Comparison of ENCODE assay signal across 9 cellular contexts in the genomic region with DNA sequence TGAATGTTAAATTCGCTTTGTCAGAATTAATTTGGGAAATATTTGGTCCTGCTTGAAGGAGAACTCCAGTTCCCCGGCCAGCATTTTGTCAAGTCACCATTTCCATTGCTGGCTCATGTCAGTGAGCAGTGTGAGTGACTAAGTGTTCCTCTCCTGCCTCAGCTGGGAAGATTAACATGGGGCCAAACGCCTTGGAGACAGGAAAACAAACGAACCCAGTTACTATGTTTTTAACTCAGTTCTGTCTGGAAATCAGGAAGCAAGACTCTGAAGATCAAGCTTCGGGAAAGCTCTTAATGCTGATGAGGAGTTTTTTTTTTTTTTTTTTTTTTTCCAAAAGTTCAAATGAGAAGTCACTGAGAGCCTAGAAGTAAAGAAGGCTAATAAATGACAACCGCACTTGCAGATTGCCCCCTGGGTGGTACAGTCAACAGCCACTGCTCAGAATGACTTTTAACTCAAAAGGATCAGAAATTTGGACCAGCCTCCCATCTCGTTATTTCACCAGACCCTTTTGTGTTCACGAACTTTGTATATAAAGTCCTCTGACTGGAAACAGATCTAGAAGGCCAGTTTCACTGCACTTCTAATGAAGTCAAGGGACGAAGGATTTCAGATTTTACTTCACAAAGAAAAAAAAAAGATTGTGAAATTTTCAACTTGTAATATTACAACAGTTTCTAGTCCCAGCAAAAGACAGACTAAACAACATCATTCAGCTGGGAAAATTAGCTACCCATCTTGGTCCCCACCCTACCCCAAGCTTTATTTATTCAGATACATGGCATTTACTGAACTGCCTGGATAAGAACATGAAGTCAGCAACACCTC.
DNase-seq lines count a peak whose midpoint lies in the region; ATAC-seq, FAIRE-seq and TF ChIP-seq lines count a peak whose summit lies in the region.
"Had no signal": no experiment of that assay in that cellular context is flagged by ENCODE, and none has a peak within 500 bp of the region (broad histone marks: within the 10 kb centered on the region; RNA-seq: fewer than 3 reads in every experiment).

No MANE protein-coding gene starts in this region.

- in situ Hi-C loops in K562 (cut with MboI): no loop called here

- no peak for TF ChIP-seq POLR2A in K562 (conservative IDR thresholded peaks at IDR 0.05)

- peak; percentile 72 for TF ChIP-seq EP300 in K562 (IDR thresholded peaks at IDR 0.05; ENCODE audit: low read length)

- peak; percentile 39 to 82 (median 58) for DNase-seq in K562 (ENCODE audit: extremely low read depth in 1 of 4, low spot score in 3 of 4)
- no peak for DNase-seq in COLO668 (lab: John Stamatoyannopoulos, UW; ENCODE audit: unreplicated experiment)
- DNase-seq in activated T-cell treated with anti-CD3 and anti-CD28 coated beads, Interleukin-2, amount 50 U/mL, for 72 hours: no peak

- H3K36me3 ChIP-seq in HEK293 (ENCODE audit: control insufficient read depth in 2 of 2, insufficient read depth in 1 of 2, low read length in 2 of 2): no peaks in the 10 kb centered on the region
- H3K36me3 ChIP-seq in K562 (ENCODE audit: control insufficient read depth, insufficient read depth, low read length): no peaks in the 10 kb centered on the region; the same call in 2 of the 3 replicates
- no peaks in the 10 kb centered on the region for H3K36me3 ChIP-seq in iPS-18a (ENCODE audit: control insufficient read depth, low read depth, low read length)
- no peaks in the 10 kb centered on the region for H3K36me3 ChIP-seq in skeletal muscle tissue (ENCODE audit: control insufficient read depth in 3 of 3, insufficient read depth in 3 of 3, low read length in 3 of 3)

- H3K4me1 ChIP-seq in HEK293 (ENCODE audit: control insufficient read depth, insufficient read depth, low read length) (peaks cover 11% of the 10 kb centered on the region), K562 (replicated peaks in 1 of 2; ENCODE audit: control insufficient read depth in 2 of 2, insufficient read depth in 2 of 2, low read length in 2 of 2) (peaks cover 20 to 53% of the 10 kb centered on the region in 2 experiments), iPS-18a (ENCODE audit: control insufficient read depth, low read depth, low read length) (peaks cover 15% of the 10 kb centered on the region), skeletal muscle tissue (ENCODE audit: control insufficient read depth in 3 of 3, insufficient read depth in 3 of 3, low read length in 3 of 3) (peaks cover 0 to 17% (median 16%) of the 10 kb centered on the region in 3 donors)

- BruUV-seq in K562 (replicated peaks; lab: Mats Ljungman, UMichigan): no TSS peak

- POLR2A ChIA-PET in HEK293 (lab: Yijun Ruan, JAX) (interaction anchor here (0.6 kb wide), 1 partner anchor 10 kb away, joined by 3 read pairs; no protein-coding TSS in a partner anchor), K562 (lab: Yijun Ruan, JAX) (interaction anchor here (0.6 to 2.3 kb wide), 5 partner anchors 18 to 461 kb away, joined by 3 to 6 read pairs (median 3); no protein-coding TSS in a partner anchor)

- WGBS in K562 (ENCODE audit: insufficient coverage, low coverage, missing lambda C conversion rate): 27% methylated on average over 9 of the region's 9 CpGs

- H3K9me1 ChIP-seq in K562 (ENCODE audit: control insufficient read depth, insufficient read depth, low read length): no peaks in the 10 kb centered on the region

- TF ChIP-seq RAD21 in K562 (CRISPR knock-in tag; conservative IDR thresholded peaks at IDR 0.05 in 1 of 2, IDR thresholded peaks at IDR 0.05 in 1 of 2): no peak

- CTCF ChIA-PET in HEK293 (lab: Yijun Ruan, JAX): interaction anchor here (0.6 to 2.4 kb wide), 5 partner anchors 10 to 1035 kb away, joined by 3 to 7 read pairs (median 5); no protein-coding TSS in a partner anchor
- CTCF ChIA-PET in K562 (lab: Yijun Ruan, JAX; ENCODE audit: low intra/inter-chr PET ratio): no interaction called here

- intact Hi-C loops in K562 (cut with micrococcal nuclease): loop anchor here (2.0 kb wide), 1 partner anchor 42 kb away; no protein-coding TSS in a partner anchor

- H3K9ac ChIP-seq in K562 (ENCODE audit: insufficient read depth in 1 of 2, low read depth in 2 of 2, low read length in 2 of 2): peak overlapping the region in 1 of 2 experiments; percentile 43; a peak in 2 of 4 replicates
- no peak overlapping the region for H3K9ac ChIP-seq in iPS-18a (ENCODE audit: low read length)
- peak overlapping the region in 1 of 3 donors; percentile 27 for H3K9ac ChIP-seq in skeletal muscle tissue (ENCODE audit: low read depth in 1 of 3, low read length in 3 of 3)

- H3K27ac ChIP-seq in HEK293 (ENCODE audit: extremely low read depth, low read depth, low read length): no peak overlapping the region
- peak overlapping the region; percentile 53 for H3K27ac ChIP-seq in K562 (ENCODE audit: extremely low read depth, low read depth, low read length)
- H3K27ac ChIP-seq in iPS-18a (ENCODE audit: low read length): peak overlapping the region; percentile 12
- peak overlapping the region; percentile 83 for H3K27ac ChIP-seq in skeletal muscle tissue (ENCODE audit: low read depth, low read length)

- ATAC-seq in K562: peak; percentile 84
- ATAC-seq in GM19452 (IDR thresholded peaks at IDR 0.05; ENCODE audit: unreplicated experiment): no peak
- ATAC-seq in activated T-cell treated with anti-CD3 and anti-CD28 coated beads, Interleukin-2, amount 50 U/mL, for 72 hours (replicated peaks in 1 of 2): no peak
- no peak for ATAC-seq in GM21423 (IDR thresholded peaks at IDR 0.05; ENCODE audit: unreplicated experiment)

- no peaks in the 10 kb centered on the region for H3K9me3 Mint-ChIP-seq in activated T-cell treated with anti-CD3 and anti-CD28 coated beads, Interleukin-2, amount 50 U/mL, for 72 hours
- H3K9me3 Mint-ChIP-seq: stimulated activated naive CD8-positive, alpha-beta T cell treated with anti-CD3 and anti-CD28 coated beads, Interleukin-15, Interleukin-2, amounts not matched to agents 100 ng/mL and 50 ng/mL, for 24 hours had no signal

- H3K79me2 ChIP-seq in K562 (ENCODE audit: control insufficient read depth, insufficient read depth, low read length): no peaks in the 10 kb centered on the region

- H3K4me2 ChIP-seq in K562 (ENCODE audit: insufficient read depth, low read length): peak overlapping the region; percentile 42; the same call in 1 of the 2 replicates

- H3K4me3 ChIP-seq in HEK293 (ENCODE audit: low read depth, low read length) (no peak overlapping the region), K562 (no peak overlapping the region), iPS-18a (ENCODE audit: low read length) (no peak overlapping the region), skeletal muscle tissue (ENCODE audit: low read length in 3 of 3) (no peak overlapping the region)

- peak; percentile 82 for FAIRE-seq in K562 (lab: Jason Lieb, UNC)

- peak overlapping the region; percentile 85 for H2AFZ ChIP-seq in K562 (ENCODE audit: low read depth, low read length)

- no peak overlapping the region for H3K4me3 Mint-ChIP-seq in activated T-cell treated with anti-CD3 and anti-CD28 coated beads, Interleukin-2, amount 50 U/mL, for 72 hours
- H3K4me3 Mint-ChIP-seq: stimulated activated naive CD8-positive, alpha-beta T cell treated with anti-CD3 and anti-CD28 coated beads, Interleukin-15, Interleukin-2, amounts not matched to agents 100 ng/mL and 50 ng/mL, for 24 hours had no signal

- TF ChIP-seq CTCF in HEK293 (tag by site-specific recombination; IDR thresholded peaks at IDR 0.05): no peak
- no peak for TF ChIP-seq CTCF in K562 (IDR thresholded peaks at IDR 0.05 in 2 of 3, conservative IDR thresholded peaks at IDR 0.05 in 1 of 3; ENCODE audit: insufficient read depth in 2 of 3, low read depth in 1 of 3, low read length in 3 of 3)

- no peak overlapping the region for H3K27ac Mint-ChIP-seq in activated T-cell treated with anti-CD3 and anti-CD28 coated beads, Interleukin-2, amount 50 U/mL, for 72 hours
- H3K27ac Mint-ChIP-seq: stimulated activated naive CD8-positive, alpha-beta T cell treated with anti-CD3 and anti-CD28 coated beads, Interleukin-15, Interleukin-2, amounts not matched to agents 100 ng/mL and 50 ng/mL, for 24 hours had no signal

- H3K9me3 ChIP-seq in HEK293 (ENCODE audit: control insufficient read depth, insufficient read depth, low read depth, low read length): no peaks in the 10 kb centered on the region
- H3K9me3 ChIP-seq in K562 (replicated peaks; ENCODE audit: control insufficient read depth, insufficient read depth, low read depth, low read length): no peaks in the 10 kb centered on the region; the same call in 1 of the 2 replicates
- no peaks in the 10 kb centered on the region for H3K9me3 ChIP-seq in iPS-18a (ENCODE audit: control insufficient read depth, low read depth, low read length)
- no peaks in the 10 kb centered on the region for H3K9me3 ChIP-seq in skeletal muscle tissue (ENCODE audit: control insufficient read depth in 3 of 3, low read length in 3 of 3)

- peaks cover 45% of the 10 kb centered on the region for H3K27me3 Mint-ChIP-seq in activated T-cell treated with anti-CD3 and anti-CD28 coated beads, Interleukin-2, amount 50 U/mL, for 72 hours (ENCODE audit: low read depth)

- H3K4me1 Mint-ChIP-seq in activated T-cell treated with anti-CD3 and anti-CD28 coated beads, Interleukin-2, amount 50 U/mL, for 72 hours (ENCODE audit: low read depth): peaks cover 7% of the 10 kb centered on the region

- H3K27me3 ChIP-seq in K562 (ENCODE audit: control insufficient read depth in 2 of 2, insufficient read depth in 2 of 2, low read length in 2 of 2) (no peaks in the 10 kb centered on the region), iPS-18a (ENCODE audit: control insufficient read depth, insufficient read depth, low read length) (no peaks in the 10 kb centered on the region), skeletal muscle tissue (ENCODE audit: control insufficient read depth in 3 of 3, insufficient read depth in 3 of 3, low read length in 3 of 3) (no peaks in the 10 kb centered on the region)

- H3K36me3 Mint-ChIP-seq in activated T-cell treated with anti-CD3 and anti-CD28 coated beads, Interleukin-2, amount 50 U/mL, for 72 hours (ENCODE audit: insufficient read depth in 2 of 2): no peaks in the 10 kb centered on the region

- H4K20me1 ChIP-seq in K562 (replicated peaks; ENCODE audit: control insufficient read depth, insufficient read depth, low read length): no peaks in the 10 kb centered on the region

TF ChIP-seq in HEK293, 187 proteins besides CTCF, POLR2A, EP300 and RAD21 (continues in another document):
- TF ChIP-seq MYNN (tag by site-specific recombination; IDR thresholded peaks at IDR 0.05; ENCODE audit: borderline replicate concordance): peak; percentile 44; the same call in 1 of the 2 replicates
- TF ChIP-seq SETDB1 (IDR thresholded peaks at IDR 0.05; ENCODE audit: insufficient read length, low read length): no peak
- no peak for TF ChIP-seq ZNF292 (tag by site-specific recombination; IDR thresholded peaks at IDR 0.05; ENCODE audit: borderline replicate concordance, low read depth)
- TF ChIP-seq KLF10 (tag by site-specific recombination; IDR thresholded peaks at IDR 0.05): no peak

TF ChIP-seq in K562, 482 proteins besides CTCF, POLR2A, EP300 and RAD21 (continues in another document):
- peak; percentile 18 for TF ChIP-seq TBP (optimal IDR thresholded peaks at IDR 0.05; ENCODE audit: low read depth, low read length)

Comparison
In these comparisons a context has a peak if more than half of its experiments do, and no peak if none do; other contexts are left out.
1. DNase-seq: peak in K562 (4 of 4); none in COLO668 (single experiment) and activated T-cell treated with anti-CD3 and anti-CD28 coated beads, Interleukin-2, amount 50 U/mL, for 72 hours (0 of 2).
2. Of the 44 proteins assayed by ChIP-seq in both K562 and HEK293: peak only in K562: none; only in HEK293: none; in both: TRIM28; in neither: 39; mixed calls (peak in some experiments, not most) for 4.